1 cellular context compared by ENCODE assay signal in genomic region chr15:84980196-84981053, GRCh38.
TF ChIP-seq lines count a peak whose summit lies in the region.

No MANE protein-coding gene starts in this region.

TF ChIP-seq in HEK293, 187 proteins besides CTCF, POLR2A, EP300 and RAD21 (continued from another document and continues in another):
- TF ChIP-seq ZNF433 (tag by site-specific recombination; IDR thresholded peaks at IDR 0.05; ENCODE audit: low read depth) (no peak), ZNF169 (tag by site-specific recombination; IDR thresholded peaks at IDR 0.05) (no peak), ZFHX2 (tag by site-specific recombination; conservative IDR thresholded peaks at IDR 0.05) (peak; percentile 5; the same call in 1 of the 2 replicates), ZSCAN16 (tag by site-specific recombination; IDR thresholded peaks at IDR 0.05) (no peak), GLIS1 (tag by site-specific recombination; IDR thresholded peaks at IDR 0.05) (peak; percentile 89), SCRT2 (tag by site-specific recombination; IDR thresholded peaks at IDR 0.05) (no peak), MYNN (tag by site-specific recombination; IDR thresholded peaks at IDR 0.05; ENCODE audit: borderline replicate concordance) (no peak), ZBTB49 (tag by site-specific recombination; IDR thresholded peaks at IDR 0.05; ENCODE audit: low read depth) (no peak), ZNF26 (tag by site-specific recombination; IDR thresholded peaks at IDR 0.05) (no peak), ZNF645 (tag by site-specific recombination; IDR thresholded peaks at IDR 0.05) (no peak), ZNF704 (tag by site-specific recombination; IDR thresholded peaks at IDR 0.05) (no peak), HOXD13 (CRISPR knock-in tag; IDR thresholded peaks at IDR 0.05; ENCODE audit: borderline replicate concordance) (no peak), ZBTB26 (tag by site-specific recombination; optimal IDR thresholded peaks at IDR 0.05) (peak; percentile 91), ZNF560 (tag by site-specific recombination; IDR thresholded peaks at IDR 0.05; ENCODE audit: borderline replicate concordance) (no peak), ZNF776 (tag by site-specific recombination; IDR thresholded peaks at IDR 0.05; ENCODE audit: borderline replicate concordance) (no peak), ZNF223 (tag by site-specific recombination; IDR thresholded peaks at IDR 0.05) (no peak), ZNF529 (tag by site-specific recombination; IDR thresholded peaks at IDR 0.05; ENCODE audit: insufficient replicate concordance) (no peak), KLF8 (tag by site-specific recombination; IDR thresholded peaks at IDR 0.05) (peak; percentile 95), ZNF24 (tag by site-specific recombination; IDR thresholded peaks at IDR 0.05) (0 out of 2 replicates have a peak, but pooled peaks have one; percentile 17), ELK4 (IDR thresholded peaks at IDR 0.05; ENCODE audit: borderline replicate concordance, low read depth, low read length) (no peak), ZNF132 (tag by site-specific recombination; IDR thresholded peaks at IDR 0.05; ENCODE audit: borderline replicate concordance) (no peak), HOXA7 (CRISPR knock-in tag; IDR thresholded peaks at IDR 0.05; ENCODE audit: borderline replicate concordance) (no peak), ZNF843 (tag by site-specific recombination; IDR thresholded peaks at IDR 0.05) (no peak), PRDM10 (tag by site-specific recombination; IDR thresholded peaks at IDR 0.05) (peak; percentile 62; the same call in 1 of the 2 replicates), OVOL3 (tag by site-specific recombination; IDR thresholded peaks at IDR 0.05) (peak; percentile 12; the same call in 1 of the 2 replicates), MEIS1 (CRISPR knock-in tag; IDR thresholded peaks at IDR 0.05; ENCODE audit: borderline replicate concordance) (no peak), ZNF48 (tag by site-specific recombination; IDR thresholded peaks at IDR 0.05) (no peak), KLF16 (tag by site-specific recombination; IDR thresholded peaks at IDR 0.05) (peak; percentile 99), ZNF449 (tag by site-specific recombination; IDR thresholded peaks at IDR 0.05) (no peak; the same call in 1 of the 2 replicates), ZNF354C (tag by site-specific recombination; IDR thresholded peaks at IDR 0.05; ENCODE audit: borderline replicate concordance, low read depth) (no peak), REST (tag by site-specific recombination; IDR thresholded peaks at IDR 0.05) (no peak), ZNF518A (tag by site-specific recombination; conservative IDR thresholded peaks at IDR 0.05; ENCODE audit: low read depth) (no peak)
